ENCODE assay signal across 1 cellular context in the genomic region with DNA sequence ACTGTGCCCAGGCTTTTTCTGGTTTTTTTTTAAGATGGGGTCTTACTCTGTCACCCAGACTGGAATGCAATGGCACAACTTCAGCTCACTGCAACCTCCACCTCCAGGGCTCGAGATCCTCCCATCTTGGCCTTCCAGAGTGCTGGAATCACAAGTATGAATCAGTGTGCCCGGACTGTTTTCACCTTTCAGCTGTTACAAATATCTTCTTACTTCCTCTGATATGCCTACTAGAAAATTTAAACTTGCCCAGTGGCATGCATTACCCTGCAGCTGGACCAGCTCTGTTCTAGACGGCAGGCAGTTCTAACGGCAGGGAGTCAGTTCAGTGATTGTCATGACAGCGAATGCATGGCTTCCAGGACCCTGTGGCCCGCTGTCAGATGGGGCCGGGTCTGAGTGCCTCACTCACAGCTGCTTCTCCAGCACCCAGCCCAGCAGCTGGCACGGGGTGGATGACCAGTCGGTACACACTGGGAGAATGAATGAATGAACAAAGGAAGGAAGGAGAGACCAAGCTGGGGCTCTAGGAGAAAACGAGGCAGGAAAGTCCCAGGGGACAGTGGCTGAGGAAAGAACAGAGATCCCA.
A peak's percentile ranks its signal among the peaks of the same experiment; 100 is the strongest.
TF ChIP-seq lines count a peak whose summit lies in the region.

No MANE protein-coding gene starts in this region.

TF ChIP-seq in H1, 55 proteins besides CTCF, POLR2A, EP300 and RAD21:
- TF ChIP-seq BCL11A (IDR thresholded peaks at IDR 0.05; ENCODE audit: low read depth in 2 of 2, low read length in 2 of 2) = no peak
- no peak for TF ChIP-seq TAF7 (optimal IDR thresholded peaks at IDR 0.05; ENCODE audit: borderline replicate concordance, low read depth, low read length)
- 0 out of 4 replicates have a peak, but pooled peaks of 1 of the 2 experiments have one; percentile 31 for TF ChIP-seq SIN3A (conservative IDR thresholded peaks at IDR 0.05 in 1 of 2, IDR thresholded peaks at IDR 0.05 in 1 of 2; ENCODE audit: low read depth in 1 of 2, low read length in 2 of 2)
- TF ChIP-seq ZNF274 (IDR thresholded peaks at IDR 0.05; ENCODE audit: borderline replicate concordance, extremely low read depth, low read length) = no peak
TF ChIP-seq in H1: peak in this region for 1.
